In the genomic region with DNA sequence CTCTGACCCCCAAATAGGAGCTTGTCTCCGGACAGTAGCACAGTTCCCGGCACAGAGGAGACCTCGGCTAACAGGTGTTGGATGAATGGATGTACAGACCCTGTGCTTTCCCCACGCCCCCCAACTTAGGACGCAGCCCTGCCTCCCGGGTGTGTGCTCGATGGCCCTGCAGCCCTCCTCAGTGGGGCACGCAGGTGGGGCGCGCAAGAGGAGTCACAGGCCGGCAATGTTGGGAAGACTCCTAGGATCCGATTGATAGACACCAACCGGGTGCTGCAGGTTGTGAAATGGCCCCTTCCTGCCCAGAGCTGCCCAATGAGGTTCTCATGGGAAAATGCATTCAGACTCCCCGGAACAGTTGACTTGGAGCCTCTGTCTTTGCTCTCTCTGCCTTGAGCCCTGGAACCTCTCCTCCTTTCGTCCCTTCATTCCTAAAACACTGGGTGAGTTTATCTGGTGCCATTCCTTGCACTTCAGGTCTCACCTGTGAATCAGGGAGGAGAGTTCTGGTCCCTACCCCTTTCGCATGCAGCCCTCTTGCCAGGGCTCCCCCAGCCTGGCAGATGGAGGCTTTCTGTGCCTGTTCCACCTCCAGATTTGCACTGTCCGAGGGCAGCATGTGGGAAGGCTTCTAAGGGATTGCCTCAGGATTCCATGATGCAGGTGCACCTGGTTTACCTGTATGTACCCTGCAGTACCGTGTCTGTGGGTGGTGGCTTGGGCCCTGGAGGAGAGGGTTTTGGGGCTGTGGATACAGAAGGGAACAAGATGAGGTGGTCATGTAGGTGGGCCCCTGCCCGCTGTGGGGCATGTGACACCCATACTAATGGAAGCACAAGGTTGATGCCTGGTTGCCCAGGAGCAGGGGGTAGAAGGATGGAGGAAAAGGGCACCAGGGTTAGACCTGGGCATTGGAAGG, we compare ENCODE assay signal across 8 cellular contexts. TPM values are rescaled to one million over a fixed set of nuclear protein-coding genes. Genes with fewer than 3 reads are reported as not detected.
DNase-seq lines count a peak whose midpoint lies in the region; ATAC-seq and FAIRE-seq lines count a peak whose summit lies in the region.

No MANE protein-coding gene starts in this region.

- DNase-seq in Karpas-422: no peak
- no peak for DNase-seq in naive B cell
- DNase-seq in NCI-H82 treated with DMSO at 0.1 percent for 48 hours (lab: John Stamatoyannopoulos, UW; ENCODE audit: unreplicated experiment): no peak
- no peak for DNase-seq in RCC 7860 (ENCODE audit: low spot score)
- DNase-seq in NCI-H2081 treated with DMSO at 0.1 percent for 48 hours (lab: John Stamatoyannopoulos, UW): no peak
- DNase-seq in stimulated activated naive CD4-positive, alpha-beta T cell (lab: John Stamatoyannopoulos, UW): no peak

- peak overlapping the region in 5 of 6 donors; percentile 59 to 84 (median 63) for H3K27ac Mint-ChIP-seq in naive B cell

- H3K36me3 Mint-ChIP-seq in naive B cell: no peaks in the 10 kb centered on the region

- no peak for FAIRE-seq in RCC 7860 (lab: Jason Lieb, UNC)

- no peaks in the 10 kb centered on the region for H3K27me3 ChIP-seq in BLaER1 treated with 17β-estradiol and CSF1 and Interleukin-3, amounts not matched to agents 10 nM and 100 nM
- H3K27me3 ChIP-seq in Karpas-422 (ENCODE audit: low read length): no peaks in the 10 kb centered on the region

- peak overlapping the region; percentile 87 to 98 (median 95) for H3K9ac ChIP-seq in BLaER1 treated with 17β-estradiol and CSF1 and Interleukin-3, amounts not matched to agents 10 nM and 100 nM
- H3K9ac ChIP-seq in Karpas-422 (ENCODE audit: low read length): peak overlapping the region; percentile 91

- no peaks in the 10 kb centered on the region for H3K9me2 ChIP-seq in Karpas-422 (replicated peaks; ENCODE audit: insufficient read depth, low read length)

- no peaks in the 10 kb centered on the region for H3K27me3 Mint-ChIP-seq in naive B cell

- H3K4me3 Mint-ChIP-seq in naive B cell: peak overlapping the region; percentile 85 to 92 (median 88)

- peaks cover 30 to 40% (median 33%) of the 10 kb centered on the region in 3 donors for H3K4me1 Mint-ChIP-seq in naive B cell

- H3K27ac ChIP-seq in BLaER1 treated with 17β-estradiol and CSF1 and Interleukin-3, amounts not matched to agents 10 nM and 100 nM: peak overlapping the region; percentile 87 to 97 (median 94); a peak in 21 of 22 replicates
- H3K27ac ChIP-seq in Karpas-422 (ENCODE audit: low read length) (peak overlapping the region; percentile 74), cingulate gyrus (ENCODE audit: low read depth, low read length) (peak overlapping the region; percentile 71)

- peaks cover 17 to 57% (median 43%) of the 10 kb centered on the region in 11 experiments; a peak in 18 of 22 replicates for H4K20me1 ChIP-seq in BLaER1 treated with 17β-estradiol and CSF1 and Interleukin-3, amounts not matched to agents 10 nM and 100 nM
- no peaks in the 10 kb centered on the region; the same call in 1 of the 2 replicates for H4K20me1 ChIP-seq in Karpas-422 (ENCODE audit: insufficient read depth, low read depth, low read length)

- H3K4me2 ChIP-seq in BLaER1 treated with 17β-estradiol and CSF1 and Interleukin-3, amounts not matched to agents 10 nM and 100 nM: peak overlapping the region; percentile 92 to 100 (median 99)
- peak overlapping the region; percentile 74 for H3K4me2 ChIP-seq in Karpas-422 (ENCODE audit: low read depth, low read length, poor library complexity, severe bottlenecking)

- H3K4me3 ChIP-seq in BLaER1 treated with 17β-estradiol and CSF1 and Interleukin-3, amounts not matched to agents 10 nM and 100 nM: peak overlapping the region; percentile 75 to 93 (median 87)
- peak overlapping the region; percentile 83 for H3K4me3 ChIP-seq in Karpas-422 (ENCODE audit: low read length)

- H3K36me3 ChIP-seq in BLaER1 treated with 17β-estradiol and CSF1 and Interleukin-3, amounts not matched to agents 10 nM and 100 nM: peaks cover 0 to 14% (median 4%) of the 10 kb centered on the region in 11 experiments; a peak in 12 of 22 replicates
- no peaks in the 10 kb centered on the region for H3K36me3 ChIP-seq in Karpas-422 (ENCODE audit: insufficient read depth, low read length)

- H3K79me2 ChIP-seq in Karpas-422 (ENCODE audit: low read length): peaks cover 24% of the 10 kb centered on the region

- H3K9me3 ChIP-seq in BLaER1 treated with 17β-estradiol and CSF1 and Interleukin-3, amounts not matched to agents 10 nM and 100 nM (replicated peaks in 1 of 11): no peaks in the 10 kb centered on the region
- H3K9me3 ChIP-seq in Karpas-422 (ENCODE audit: low read length): no peaks in the 10 kb centered on the region

- no peaks in the 10 kb centered on the region for H3K9me3 Mint-ChIP-seq in naive B cell

- no peak for ATAC-seq in naive B cell (ENCODE audit: low read depth in 2 of 2)

- H3K4me1 ChIP-seq in BLaER1 treated with 17β-estradiol and CSF1 and Interleukin-3, amounts not matched to agents 10 nM and 100 nM: peaks cover 37 to 79% (median 75%) of the 10 kb centered on the region in 10 experiments
- peaks cover 18% of the 10 kb centered on the region for H3K4me1 ChIP-seq in Karpas-422 (ENCODE audit: low read length)

- no peak overlapping the region for H2AFZ ChIP-seq in Karpas-422 (ENCODE audit: low read length)

RNA-seq across cellular contexts. Expression of a gene that starts 1.2 kb away (rescaled TPM):
- 14.3 and 25.2 TPM in 2 replicates for total RNA-seq in Karpas-422 (2014; rRNA removed; shearing (Covaris generic); ENCODE audit: low replicate concordance)
- 1 to 10 TPM; 2.6 to 8.0 (median 3.1) TPM for polyA plus RNA-seq in naive B cell (ENCODE audit: low read depth in 6 of 6)

RNA-seq across cellular contexts. Expression of a gene that starts 46.1 kb away (rescaled TPM):
- not detected in 2 replicates for total RNA-seq in Karpas-422 (2014; rRNA removed; shearing (Covaris generic); ENCODE audit: low replicate concordance)
- polyA plus RNA-seq in naive B cell (ENCODE audit: low read depth in 6 of 6): not detected

RNA-seq across cellular contexts. Expression of a gene that starts 46.2 kb away (rescaled TPM):
- 41.9 and 189 TPM in 2 replicates for total RNA-seq in Karpas-422 (2014; rRNA removed; shearing (Covaris generic); ENCODE audit: low replicate concordance)
- polyA plus RNA-seq in naive B cell (ENCODE audit: low read depth in 6 of 6): 100 to 1,000 TPM; 113 to 131 (median 123) TPM

RNA-seq across cellular contexts. Expression of a gene that starts 58.1 kb away (rescaled TPM):
- total RNA-seq in Karpas-422 (2014; rRNA removed; shearing (Covaris generic); ENCODE audit: low replicate concordance): 363 and 488 TPM in 2 replicates
- 100 to 1,000 TPM; 260 to 316 (median 300) TPM for polyA plus RNA-seq in naive B cell (ENCODE audit: low read depth in 6 of 6)
